In the genomic region with DNA sequence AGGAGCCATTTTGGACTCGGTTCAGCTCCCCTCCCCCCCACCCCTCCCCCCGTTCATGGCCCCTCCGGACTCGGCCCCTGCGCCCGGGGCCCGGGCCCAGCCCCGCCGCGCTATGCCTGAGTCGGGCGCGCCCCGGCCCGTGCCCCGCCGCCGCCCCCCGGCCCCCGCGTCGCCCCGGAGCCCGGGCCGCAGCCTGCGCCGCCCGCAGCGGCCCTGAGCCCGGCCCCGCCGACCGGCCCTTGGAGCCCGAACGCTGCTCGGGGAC, we compare ENCODE assay signal across 8 cellular contexts. TPM values are rescaled to one million over a fixed set of nuclear protein-coding genes. Genes with fewer than 3 reads are reported as not detected.
A peak's percentile ranks its signal among the peaks of the same experiment; 100 is the strongest.
DNase-seq lines count a peak whose midpoint lies in the region; ATAC-seq and TF ChIP-seq lines count a peak whose summit lies in the region.

No MANE protein-coding gene starts in this region.

- H3K9me3 Mint-ChIP-seq in CD14-positive monocyte, result peaks cover 7 to 22% (median 15%) of the 10 kb centered on the region in 7 donors

- H3K27me3 ChIP-seq in duodenal mucosa (ENCODE audit: control insufficient read depth in 1 of 2, insufficient read depth in 2 of 2, low read length in 2 of 2) (no peaks in the 10 kb centered on the region), neuron (ENCODE audit: insufficient read depth, low read length) (no peaks in the 10 kb centered on the region)

- H3K4me3 Mint-ChIP-seq in CD14-positive monocyte, result peak overlapping the region; percentile 48 to 79

- TF ChIP-seq CTCF in CD14-positive monocyte (IDR thresholded peaks at IDR 0.05), result no peak

- no peak overlapping the region for H2AFZ ChIP-seq in neuron (ENCODE audit: low read depth, low read length)

- H3K36me3 ChIP-seq in duodenal mucosa (ENCODE audit: control insufficient read depth in 1 of 2, insufficient read depth in 2 of 2, low read length in 2 of 2) (no peaks in the 10 kb centered on the region), neuron (ENCODE audit: insufficient read depth, low read length) (no peaks in the 10 kb centered on the region)

- ATAC-seq in HG02798 (IDR thresholded peaks at IDR 0.05; ENCODE audit: poor library complexity, unreplicated experiment), result no peak

- H3K27ac ChIP-seq in duodenal mucosa (ENCODE audit: low read depth, low read length), result peak overlapping the region; percentile 73

- peak overlapping the region; percentile 67 to 89 for H3K9ac ChIP-seq in duodenal mucosa (ENCODE audit: low read depth in 1 of 2, low read length in 2 of 2)

- peaks cover 20 to 35% of the 10 kb centered on the region in 2 donors for H3K4me1 ChIP-seq in duodenal mucosa (ENCODE audit: control insufficient read depth in 1 of 2, insufficient read depth in 2 of 2, low read length in 2 of 2)
- H3K4me1 ChIP-seq in neuron (ENCODE audit: insufficient read depth, low read length), result peaks cover 10% of the 10 kb centered on the region

- H3K27ac Mint-ChIP-seq in CD14-positive monocyte, result no peak overlapping the region

- H3K9me3 ChIP-seq in duodenal mucosa (ENCODE audit: control insufficient read depth in 1 of 2, low read length in 2 of 2) (no peaks in the 10 kb centered on the region), neuron (ENCODE audit: low read length) (no peaks in the 10 kb centered on the region)

- intact Hi-C loops in CD14-positive monocyte (cut with micrococcal nuclease), result no loop called here

- DNase-seq in CD14-positive monocyte (ENCODE audit: low spot score) (no peak), amniotic stem cell (lab: John Stamatoyannopoulos, UW) (no peak), glomerular visceral epithelial cell (ENCODE audit: extremely low spot score) (no peak), DMS53 (lab: John Stamatoyannopoulos, UW) (no peak)
- DNase-seq in Jurkat, Clone E6-1 (ENCODE audit: low read depth, low spot score), result no peak

- peaks cover 20% of the 10 kb centered on the region for H3K4me1 Mint-ChIP-seq in CD14-positive monocyte

- peak overlapping the region; percentile 90 for H3K4me3 ChIP-seq in Jurkat, Clone E6-1 (ENCODE audit: low read length)
- H3K4me3 ChIP-seq in duodenal mucosa (ENCODE audit: low read depth in 1 of 2, low read length in 2 of 2), result peak overlapping the region in 1 of 2 donors; percentile 88
- peak overlapping the region; percentile 99 for H3K4me3 ChIP-seq in neuron (ENCODE audit: low read length)

- H3K27me3 Mint-ChIP-seq in CD14-positive monocyte (ENCODE audit: low read depth in 3 of 3), result peaks cover 46 to 56% (median 47%) of the 10 kb centered on the region in 3 donors

- peaks cover 0 to 3% of the 10 kb centered on the region in 2 donors for H3K36me3 Mint-ChIP-seq in CD14-positive monocyte

RNA-seq across cellular contexts. Expression of a gene that starts 0.2 kb away (rescaled TPM):
- under 1 TPM in 1 of 2 donors, not detected in 1; 0.15 TPM for polyA plus RNA-seq in CD14-positive monocyte
- 5.1 TPM for polyA plus RNA-seq in Jurkat, Clone E6-1 (2012; ENCODE audit: insufficient read depth, insufficient read length)

RNA-seq across cellular contexts. Expression of a gene that starts 42.3 kb away (rescaled TPM):
- 1 to 10 TPM; 1.6 to 2.4 TPM for polyA plus RNA-seq in CD14-positive monocyte
- 16.8 TPM for polyA plus RNA-seq in Jurkat, Clone E6-1 (2012; ENCODE audit: insufficient read depth, insufficient read length)
